In genomic region chr2:205633994-205634393, GRCh38 we compare ENCODE assay signal across 32 cellular contexts. TPM values are rescaled to one million over a fixed set of nuclear protein-coding genes. Genes with fewer than 3 reads are reported as not detected.
"Had no signal": no experiment of that assay in that cellular context is flagged by ENCODE, and none has a peak within 500 bp of the region (broad histone marks: within the 10 kb centered on the region; RNA-seq: fewer than 3 reads in every experiment).

No MANE protein-coding gene starts in this region.

- H3K27ac Mint-ChIP-seq: activated CD4-positive, alpha-beta T cell treated with anti-CD3 and anti-CD28 coated beads, Interleukin-2, amount 10 ng/mL, durations not matched to agents 7 days and 5 days; activated CD8-positive, alpha-beta memory T cell treated with anti-CD3 and anti-CD28 coated beads, Interleukin-2, amount 10 ng/mL, durations not matched to agents 7 days and 5 days; activated CD8-positive, alpha-beta T cell treated with anti-CD3 and anti-CD28 coated beads for 36 hours; immature natural killer cell; mesothelial cell of epicardium; naive thymus-derived CD8-positive, alpha-beta T cell; neural progenitor cell; stimulated activated memory B cell treated with anti-CD40 and anti-IgM and Interleukin-4, amounts not matched to agents 10 μg/mL and 1 μg/mL and 100 μg/mL, for 72 hours; T-helper 2 cell treated with Interferon-gamma antibody and Interleukin-4, amounts not matched to agents 5 μg/mL and 100 μg/mL, for 36 hours had no signal

- ATAC-seq: activated CD8-positive, alpha-beta memory T cell treated with anti-CD3 and anti-CD28 coated beads, Interleukin-2, amount 10 ng/mL, durations not matched to agents 7 days and 5 days; activated CD8-positive, alpha-beta T cell treated with anti-CD3 and anti-CD28 coated beads for 36 hours; body of pancreas; esophagus mucosa; left lung; naive thymus-derived CD8-positive, alpha-beta T cell; right lobe of liver; stimulated activated memory B cell treated with anti-CD40 and anti-IgM and Interleukin-4, amounts not matched to agents 10 μg/mL and 1 μg/mL and 100 μg/mL, for 72 hours had no signal

- H3K4me3 ChIP-seq: body of pancreas, hepatocyte, left lung, neural progenitor cell, right lobe of liver, smooth muscle cell, stomach, suprapubic skin, tibial nerve had no signal

- H3K27me3 Mint-ChIP-seq: activated CD4-positive, alpha-beta T cell treated with anti-CD3 and anti-CD28 coated beads, Interleukin-2, amount 10 ng/mL, durations not matched to agents 7 days and 5 days; activated CD8-positive, alpha-beta T cell treated with anti-CD3 and anti-CD28 coated beads for 36 hours; naive thymus-derived CD8-positive, alpha-beta T cell had no signal

- H3K4me3 Mint-ChIP-seq: activated CD4-positive, alpha-beta T cell treated with anti-CD3 and anti-CD28 coated beads, Interleukin-2, amount 10 ng/mL, durations not matched to agents 7 days and 5 days; activated CD8-positive, alpha-beta memory T cell treated with anti-CD3 and anti-CD28 coated beads, Interleukin-2, amount 10 ng/mL, durations not matched to agents 7 days and 5 days; activated CD8-positive, alpha-beta T cell treated with anti-CD3 and anti-CD28 coated beads for 36 hours; activated naive CD4-positive, alpha-beta T cell treated with anti-CD3 and anti-CD28 coated beads, Interleukin-2, amount 10 ng/mL, durations not matched to agents 7 days and 5 days; immature natural killer cell; mesothelial cell of epicardium; naive thymus-derived CD8-positive, alpha-beta T cell; neural progenitor cell; stimulated activated memory B cell treated with anti-CD40 and anti-IgM and Interleukin-4, amounts not matched to agents 10 μg/mL and 1 μg/mL and 100 μg/mL, for 72 hours; T-helper 2 cell treated with Interferon-gamma antibody and Interleukin-4, amounts not matched to agents 5 μg/mL and 100 μg/mL, for 36 hours had no signal

- H3K36me3 Mint-ChIP-seq: activated CD8-positive, alpha-beta memory T cell treated with anti-CD3 and anti-CD28 coated beads, Interleukin-2, amount 10 ng/mL, durations not matched to agents 7 days and 5 days; activated naive CD4-positive, alpha-beta T cell treated with anti-CD3 and anti-CD28 coated beads, Interleukin-2, amount 10 ng/mL, durations not matched to agents 7 days and 5 days; immature natural killer cell; mesothelial cell of epicardium; naive thymus-derived CD8-positive, alpha-beta T cell; neural progenitor cell; stimulated activated memory B cell treated with anti-CD40 and anti-IgM and Interleukin-4, amounts not matched to agents 10 μg/mL and 1 μg/mL and 100 μg/mL, for 72 hours had no signal

- H3K4me1 ChIP-seq: body of pancreas, left lung, right lobe of liver, suprapubic skin, tibial nerve had no signal

- DNase-seq: activated CD4-positive, alpha-beta T cell treated with anti-CD3 and anti-CD28 coated beads, Interleukin-2, amount 10 ng/mL, durations not matched to agents 7 days and 5 days; activated CD4-positive, CD25-positive, alpha-beta regulatory T cell treated with anti-CD3 and anti-CD28 coated beads, Interleukin-2, amount 50 U/mL, for 72 hours; activated CD8-positive, alpha-beta memory T cell treated with anti-CD3 and anti-CD28 coated beads, Interleukin-2, amount 10 ng/mL, durations not matched to agents 7 days and 5 days; activated CD8-positive, alpha-beta T cell treated with anti-CD3 and anti-CD28 coated beads for 36 hours; activated effector memory CD4-positive, alpha-beta T cell treated with anti-CD3 and anti-CD28 coated beads, Interleukin-2, amount 50 U/mL, for 16 hours; activated naive CD4-positive, alpha-beta T cell treated with anti-CD3 and anti-CD28 coated beads, Interleukin-2, amount 10 ng/mL, durations not matched to agents 7 days and 5 days; activated T-cell treated with anti-CD3 and anti-CD28 coated beads for 4 hours; anterior cingulate cortex; body of pancreas; caudate nucleus; dermis blood vessel endothelial cell; effector memory CD4-positive, alpha-beta T cell; foreskin melanocyte; glutamatergic neuron; immature natural killer cell; kidney glomerular epithelial cell; left lung; naive thymus-derived CD8-positive, alpha-beta T cell; posterior cingulate gyrus; right lobe of liver; stimulated activated CD4-positive, alpha-beta T cell treated with anti-CD3 and anti-CD28 coated beads, Interleukin-15, amount 100 ng/mL, for 24 hours; stomach had no signal

- H3K9ac ChIP-seq: neural progenitor cell had no signal

- H3K27ac ChIP-seq: body of pancreas, hepatocyte, left lung, neural progenitor cell, right lobe of liver, stomach, suprapubic skin, tibial nerve had no signal

- H3K36me3 ChIP-seq: left lung, neural progenitor cell, right lobe of liver, stomach, suprapubic skin, tibial nerve, WERI-Rb-1 had no signal

- H3K4me1 Mint-ChIP-seq: activated CD8-positive, alpha-beta memory T cell treated with anti-CD3 and anti-CD28 coated beads, Interleukin-2, amount 10 ng/mL, durations not matched to agents 7 days and 5 days; immature natural killer cell; stimulated activated memory B cell treated with anti-CD40 and anti-IgM and Interleukin-4, amounts not matched to agents 10 μg/mL and 1 μg/mL and 100 μg/mL, for 72 hours had no signal

- H3K9me3 ChIP-seq: body of pancreas, left lung, right lobe of liver, stomach, suprapubic skin, tibial nerve had no signal

- H3K4me2 ChIP-seq: hepatocyte, neural progenitor cell, smooth muscle cell had no signal

- H3K9me3 Mint-ChIP-seq: activated CD4-positive, alpha-beta T cell treated with anti-CD3 and anti-CD28 coated beads, Interleukin-2, amount 10 ng/mL, durations not matched to agents 7 days and 5 days; activated CD8-positive, alpha-beta T cell treated with anti-CD3 and anti-CD28 coated beads for 36 hours; activated naive CD4-positive, alpha-beta T cell treated with anti-CD3 and anti-CD28 coated beads, Interleukin-2, amount 10 ng/mL, durations not matched to agents 7 days and 5 days; naive thymus-derived CD8-positive, alpha-beta T cell; stimulated activated memory B cell treated with anti-CD40 and anti-IgM and Interleukin-4, amounts not matched to agents 10 μg/mL and 1 μg/mL and 100 μg/mL, for 72 hours; T-helper 2 cell treated with Interferon-gamma antibody and Interleukin-4, amounts not matched to agents 5 μg/mL and 100 μg/mL, for 36 hours had no signal

- H2AFZ ChIP-seq: hepatocyte, neural progenitor cell had no signal

- H3K27me3 ChIP-seq: body of pancreas, hepatocyte, left lung, neural progenitor cell, right lobe of liver, stomach, suprapubic skin, tibial nerve had no signal

RNA-seq across cellular contexts. Expression of gene NRP2, which starts 48.3 kb away (rescaled TPM):
- polyA plus RNA-seq: immature natural killer cell; naive thymus-derived CD8-positive, alpha-beta T cell had no signal
